Comparison of ENCODE assay signal across 21 cellular contexts in genomic region chr13:99145461-99145860, GRCh38.
"Had no signal": no experiment of that assay in that cellular context is flagged by ENCODE, and none has a peak within 500 bp of the region (broad histone marks: within the 10 kb centered on the region; RNA-seq: fewer than 3 reads in every experiment).

No MANE protein-coding gene starts in this region.

- H3K4me3 ChIP-seq: colonic mucosa, dorsolateral prefrontal cortex, esophagus muscularis mucosa, gastroesophageal sphincter, heart left ventricle, hepatocyte, left lung, lower lobe of right lung, mucosa of descending colon had no signal

- H3K4me1 Mint-ChIP-seq: endodermal cell; naive thymus-derived CD8-positive, alpha-beta T cell had no signal

- H3K27ac ChIP-seq: colonic mucosa, dorsolateral prefrontal cortex, epithelial cell of prostate, esophagus muscularis mucosa, foreskin keratinocyte, gastroesophageal sphincter, heart left ventricle, hepatocyte, left lung, lower lobe of right lung had no signal

- ATAC-seq: effector memory CD8-positive, alpha-beta T cell; foreskin keratinocyte; gastroesophageal sphincter; heart left ventricle; left cardiac atrium; left lung; left ventricle myocardium superior; lower lobe of right lung; mucosa of descending colon; naive thymus-derived CD8-positive, alpha-beta T cell had no signal

- H3K4me1 ChIP-seq: colonic mucosa, esophagus muscularis mucosa, gastroesophageal sphincter, heart left ventricle, left lung, lower lobe of right lung had no signal

- H3K36me3 Mint-ChIP-seq: mesothelial cell of epicardium; naive thymus-derived CD8-positive, alpha-beta T cell had no signal

- DNase-seq: colonic mucosa; dermis blood vessel endothelial cell; dorsolateral prefrontal cortex; effector CD8-positive, alpha-beta T cell; effector memory CD8-positive, alpha-beta T cell; endodermal cell; foreskin keratinocyte; heart left ventricle; left cardiac atrium; left lung; left ventricle myocardium superior; lower lobe of right lung; mesenchymal stem cell; mucosa of descending colon; naive B cell; naive thymus-derived CD8-positive, alpha-beta T cell had no signal

- H3K36me3 ChIP-seq: colonic mucosa, esophagus muscularis mucosa, gastroesophageal sphincter, heart left ventricle, left lung, lower lobe of right lung had no signal

- H3K27ac Mint-ChIP-seq: effector memory CD8-positive, alpha-beta T cell; endodermal cell; mesothelial cell of epicardium; naive thymus-derived CD8-positive, alpha-beta T cell had no signal

- H3K4me3 Mint-ChIP-seq: effector memory CD8-positive, alpha-beta T cell; endodermal cell; mesothelial cell of epicardium; naive B cell; naive thymus-derived CD8-positive, alpha-beta T cell had no signal

- H3K9me3 ChIP-seq: colonic mucosa, esophagus muscularis mucosa, lower lobe of right lung, mucosa of descending colon had no signal
